Comparison of ENCODE assay signal across 1 cellular context in the genomic region with DNA sequence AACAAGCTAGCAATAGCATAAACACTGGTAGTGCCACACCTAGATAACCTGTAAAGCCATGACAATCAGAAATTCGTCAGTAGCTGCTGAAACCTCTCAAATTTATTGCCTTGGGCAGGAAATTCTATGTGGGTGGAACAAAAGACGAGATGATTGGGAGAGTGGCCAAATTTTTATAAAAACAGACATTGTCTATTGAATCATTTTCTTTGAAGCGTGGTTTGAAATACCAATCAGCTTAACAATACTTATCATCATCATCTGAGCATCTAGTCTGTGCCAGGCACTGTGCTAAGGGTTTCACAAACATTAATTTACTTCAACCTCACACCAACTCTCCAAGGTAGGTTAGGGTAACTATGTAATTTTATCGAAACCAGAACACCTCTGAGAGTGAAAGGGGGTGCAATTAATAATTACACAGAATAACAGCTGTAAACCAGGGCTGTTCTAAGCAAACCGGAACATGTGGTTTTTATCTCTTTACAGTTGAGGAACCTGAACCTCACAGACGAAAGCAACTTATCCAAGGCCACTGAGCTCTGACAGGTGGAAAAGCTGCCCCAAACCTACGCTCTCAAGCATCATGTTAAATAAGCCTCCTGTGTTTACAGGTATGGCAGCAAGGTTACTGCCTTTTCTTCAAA.
TF ChIP-seq lines count a peak whose summit lies in the region.

No MANE protein-coding gene starts in this region.

TF ChIP-seq in GM23338, 12 proteins besides CTCF, POLR2A, EP300 and RAD21 (continued from another document):
- TF ChIP-seq ZNF462 (CRISPR knock-in tag; IDR thresholded peaks at IDR 0.05): no peak
- no peak for TF ChIP-seq EZH2 (IDR thresholded peaks at IDR 0.05; ENCODE audit: low read depth, unreplicated experiment)
- TF ChIP-seq, protein P1, sequence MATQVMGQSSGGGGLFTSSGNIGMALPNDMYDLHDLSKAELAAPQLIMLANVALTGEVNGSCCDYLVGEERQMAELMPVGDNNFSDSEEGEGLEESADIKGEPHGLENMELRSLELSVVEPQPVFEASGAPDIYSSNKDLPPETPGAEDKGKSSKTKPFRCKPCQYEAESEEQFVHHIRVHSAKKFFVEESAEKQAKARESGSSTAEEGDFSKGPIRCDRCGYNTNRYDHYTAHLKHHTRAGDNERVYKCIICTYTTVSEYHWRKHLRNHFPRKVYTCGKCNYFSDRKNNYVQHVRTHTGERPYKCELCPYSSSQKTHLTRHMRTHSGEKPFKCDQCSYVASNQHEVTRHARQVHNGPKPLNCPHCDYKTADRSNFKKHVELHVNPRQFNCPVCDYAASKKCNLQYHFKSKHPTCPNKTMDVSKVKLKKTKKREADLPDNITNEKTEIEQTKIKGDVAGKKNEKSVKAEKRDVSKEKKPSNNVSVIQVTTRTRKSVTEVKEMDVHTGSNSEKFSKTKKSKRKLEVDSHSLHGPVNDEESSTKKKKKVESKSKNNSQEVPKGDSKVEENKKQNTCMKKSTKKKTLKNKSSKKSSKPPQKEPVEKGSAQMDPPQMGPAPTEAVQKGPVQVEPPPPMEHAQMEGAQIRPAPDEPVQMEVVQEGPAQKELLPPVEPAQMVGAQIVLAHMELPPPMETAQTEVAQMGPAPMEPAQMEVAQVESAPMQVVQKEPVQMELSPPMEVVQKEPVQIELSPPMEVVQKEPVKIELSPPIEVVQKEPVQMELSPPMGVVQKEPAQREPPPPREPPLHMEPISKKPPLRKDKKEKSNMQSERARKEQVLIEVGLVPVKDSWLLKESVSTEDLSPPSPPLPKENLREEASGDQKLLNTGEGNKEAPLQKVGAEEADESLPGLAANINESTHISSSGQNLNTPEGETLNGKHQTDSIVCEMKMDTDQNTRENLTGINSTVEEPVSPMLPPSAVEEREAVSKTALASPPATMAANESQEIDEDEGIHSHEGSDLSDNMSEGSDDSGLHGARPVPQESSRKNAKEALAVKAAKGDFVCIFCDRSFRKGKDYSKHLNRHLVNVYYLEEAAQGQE (IDR thresholded peaks at IDR 0.05; ENCODE audit: unreplicated experiment): no peak
- TF ChIP-seq ZNF331 (CRISPR knock-in tag; IDR thresholded peaks at IDR 0.05; ENCODE audit: low read depth): no peak
- no peak for TF ChIP-seq NANOG (IDR thresholded peaks at IDR 0.05; ENCODE audit: borderline replicate concordance)
